10 cellular contexts compared by ENCODE assay signal in the genomic region with DNA sequence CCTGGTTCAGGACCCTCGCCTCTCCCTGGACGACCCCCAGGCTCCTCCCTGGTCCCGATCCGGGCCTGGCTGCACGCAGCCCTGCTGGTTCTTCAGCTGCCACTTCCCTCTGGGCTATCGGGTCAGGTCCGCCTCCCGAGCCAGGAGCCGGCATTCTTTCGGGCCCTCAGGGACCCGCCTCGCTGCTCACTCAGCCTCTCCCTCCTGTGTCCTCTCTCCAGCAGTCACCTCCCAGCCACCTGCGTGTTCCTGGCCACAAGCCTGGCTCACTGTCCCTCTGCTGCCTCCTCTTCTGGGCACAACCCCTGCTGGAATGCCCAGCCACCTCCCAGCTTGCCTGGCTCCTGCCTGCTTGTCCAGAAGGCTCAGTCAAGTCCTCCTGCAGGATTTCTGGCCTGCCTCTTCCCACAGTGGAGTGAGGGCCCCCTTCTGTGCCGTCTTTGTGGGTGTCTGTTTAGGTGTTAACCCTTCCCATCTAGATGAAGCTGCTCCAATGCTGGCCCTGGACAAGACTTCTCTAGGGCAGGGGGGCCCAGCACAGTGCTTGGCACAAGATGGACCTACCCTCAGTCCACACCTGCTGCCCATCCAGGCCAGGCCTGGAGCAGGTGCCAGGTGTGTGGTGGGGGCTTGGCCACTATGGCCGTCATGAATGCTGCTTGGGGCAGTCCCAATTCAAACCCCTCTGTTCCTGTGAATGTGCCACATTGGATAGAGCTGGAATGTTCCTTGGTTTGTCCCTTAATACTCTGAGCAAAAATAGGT. TPM values are rescaled to one million over a fixed set of nuclear protein-coding genes. Genes with fewer than 3 reads are reported as not detected.
DNase-seq lines count a peak whose midpoint lies in the region; ATAC-seq lines count a peak whose summit lies in the region.
"Had no signal": no experiment of that assay in that cellular context is flagged by ENCODE, and none has a peak within 500 bp of the region (broad histone marks: within the 10 kb centered on the region; RNA-seq: fewer than 3 reads in every experiment).

No MANE protein-coding gene starts in this region.

- H3K4me1 Mint-ChIP-seq in activated naive CD8-positive, alpha-beta T cell (ENCODE audit: low read depth), result peaks cover 19% of the 10 kb centered on the region
- peaks cover 12% of the 10 kb centered on the region for H3K4me1 Mint-ChIP-seq in activated naive CD8-positive, alpha-beta T cell treated with anti-CD3 and anti-CD28 coated beads for 36 hours
- H3K4me1 Mint-ChIP-seq in natural killer cell treated with Interleukin-12 subunit alpha and Interleukin-12 subunit beta and Interleukin-15 and Interleukin-18, amount 100 ng/mL, for 72 hours (ENCODE audit: low read depth in 2 of 2), result peaks cover 23% of the 10 kb centered on the region in 2 donors

- no peak for ATAC-seq in natural killer cell treated with Interleukin-12 subunit alpha and Interleukin-12 subunit beta and Interleukin-15 and Interleukin-18, amount 100 ng/mL, for 72 hours
- ATAC-seq in aorta (ENCODE audit: low FRiP score), result no peak

- no peak overlapping the region for H3K4me3 ChIP-seq in esophagus (ENCODE audit: low read depth in 1 of 2, low read length in 2 of 2)
- no peak overlapping the region for H3K4me3 ChIP-seq in aorta (ENCODE audit: low read length in 2 of 2)

- no peaks in the 10 kb centered on the region for H3K27me3 Mint-ChIP-seq in activated naive CD8-positive, alpha-beta T cell
- H3K27me3 Mint-ChIP-seq in activated naive CD8-positive, alpha-beta T cell treated with anti-CD3 and anti-CD28 coated beads for 36 hours, result peaks cover 5% of the 10 kb centered on the region
- peaks cover 15 to 24% of the 10 kb centered on the region in 2 donors for H3K27me3 Mint-ChIP-seq in natural killer cell treated with Interleukin-12 subunit alpha and Interleukin-12 subunit beta and Interleukin-15 and Interleukin-18, amount 100 ng/mL, for 72 hours

- no peak for DNase-seq in activated naive CD8-positive, alpha-beta T cell treated with anti-CD3 and anti-CD28 coated beads for 36 hours
- DNase-seq in natural killer cell treated with Interleukin-12 subunit alpha and Interleukin-12 subunit beta and Interleukin-15 and Interleukin-18, amount 100 ng/mL, for 72 hours (ENCODE audit: low spot score), result no peak
- peak in 1 of 2 donors; percentile 85 for DNase-seq in aorta
- DNase-seq in NCI-H2196 treated with DMSO at 0.1 percent for 48 hours (lab: John Stamatoyannopoulos, UW; ENCODE audit: unreplicated experiment), result no peak
- no peak for DNase-seq in nucleus accumbens (lab: John Stamatoyannopoulos, UW)
- no peak for DNase-seq in GOT3 (lab: John Stamatoyannopoulos, UW)
- DNase-seq: AML-193, T-helper 9 cell had no signal

- intact Hi-C loops in aorta (cut with DNase I), result no loop called here

- 50 to 60% methylated on average over 15 of the region's 15 CpGs for WGBS in esophagus, 2 donors
- WGBS in aorta, 2 donors, result 1 to 6% methylated on average over 15 of the region's 15 CpGs

- H3K4me3 Mint-ChIP-seq in activated naive CD8-positive, alpha-beta T cell, result peak overlapping the region; percentile 63
- no peak overlapping the region for H3K4me3 Mint-ChIP-seq in activated naive CD8-positive, alpha-beta T cell treated with anti-CD3 and anti-CD28 coated beads for 36 hours
- H3K4me3 Mint-ChIP-seq in natural killer cell treated with Interleukin-12 subunit alpha and Interleukin-12 subunit beta and Interleukin-15 and Interleukin-18, amount 100 ng/mL, for 72 hours, result peak overlapping the region; percentile 53

- no peaks in the 10 kb centered on the region for H3K9me3 Mint-ChIP-seq in activated naive CD8-positive, alpha-beta T cell (ENCODE audit: low read depth)
- H3K9me3 Mint-ChIP-seq in activated naive CD8-positive, alpha-beta T cell treated with anti-CD3 and anti-CD28 coated beads for 36 hours, result no peaks in the 10 kb centered on the region
- no peaks in the 10 kb centered on the region for H3K9me3 Mint-ChIP-seq in natural killer cell treated with Interleukin-12 subunit alpha and Interleukin-12 subunit beta and Interleukin-15 and Interleukin-18, amount 100 ng/mL, for 72 hours

- H3K27ac ChIP-seq in esophagus (ENCODE audit: low read depth in 2 of 2, low read length in 1 of 2), result peak overlapping the region; percentile 66 to 70
- H3K27ac ChIP-seq in aorta (ENCODE audit: low read depth in 1 of 2, low read length in 2 of 2), result peak overlapping the region; percentile 51 to 97

- H3K9me3 ChIP-seq in esophagus (ENCODE audit: control insufficient read depth in 2 of 2, insufficient read depth in 1 of 2, low read depth in 1 of 2, low read length in 1 of 2), result no peaks in the 10 kb centered on the region
- H3K9me3 ChIP-seq in aorta (ENCODE audit: control insufficient read depth, low read length), result no peaks in the 10 kb centered on the region

- H3K27ac Mint-ChIP-seq in activated naive CD8-positive, alpha-beta T cell, result no peak overlapping the region
- H3K27ac Mint-ChIP-seq in activated naive CD8-positive, alpha-beta T cell treated with anti-CD3 and anti-CD28 coated beads for 36 hours, result no peak overlapping the region
- no peak overlapping the region for H3K27ac Mint-ChIP-seq in natural killer cell treated with Interleukin-12 subunit alpha and Interleukin-12 subunit beta and Interleukin-15 and Interleukin-18, amount 100 ng/mL, for 72 hours

- H3K4me1 ChIP-seq in esophagus (ENCODE audit: control insufficient read depth in 2 of 2, insufficient read depth in 2 of 2, low read length in 1 of 2) (peaks cover 3 to 20% of the 10 kb centered on the region in 2 donors), aorta (ENCODE audit: control insufficient read depth in 1 of 2, insufficient read depth in 2 of 2, low read length in 2 of 2) (no peaks in the 10 kb centered on the region)

- H3K36me3 Mint-ChIP-seq in activated naive CD8-positive, alpha-beta T cell, result no peaks in the 10 kb centered on the region
- H3K36me3 Mint-ChIP-seq in activated naive CD8-positive, alpha-beta T cell treated with anti-CD3 and anti-CD28 coated beads for 36 hours, result no peaks in the 10 kb centered on the region
- H3K36me3 Mint-ChIP-seq in natural killer cell treated with Interleukin-12 subunit alpha and Interleukin-12 subunit beta and Interleukin-15 and Interleukin-18, amount 100 ng/mL, for 72 hours, result no peaks in the 10 kb centered on the region

- no peaks in the 10 kb centered on the region for H3K36me3 ChIP-seq in esophagus (ENCODE audit: control insufficient read depth in 2 of 2, insufficient read depth in 2 of 2, low read length in 1 of 2)
- H3K36me3 ChIP-seq in aorta (ENCODE audit: control insufficient read depth in 1 of 2, insufficient read depth in 2 of 2, low read length in 1 of 2), result no peaks in the 10 kb centered on the region

- H3K27me3 ChIP-seq in esophagus (ENCODE audit: control insufficient read depth in 1 of 2, insufficient read depth in 2 of 2, low read length in 2 of 2), result no peaks in the 10 kb centered on the region
- no peaks in the 10 kb centered on the region for H3K27me3 ChIP-seq in aorta (ENCODE audit: control insufficient read depth in 1 of 2, insufficient read depth in 2 of 2, low read length in 1 of 2)

RNA-seq across cellular contexts. Expression of a gene that starts 2.2 kb away (rescaled TPM):
- 1 to 10 TPM; 2.1 to 2.2 TPM for total RNA-seq in activated naive CD8-positive, alpha-beta T cell treated with anti-CD3 and anti-CD28 coated beads for 36 hours
- 1 to 10 TPM; 4.6 to 8.2 TPM for polyA plus RNA-seq in esophagus
- total RNA-seq in natural killer cell treated with Interleukin-12 subunit alpha and Interleukin-12 subunit beta and Interleukin-15 and Interleukin-18, amount 100 ng/mL, for 72 hours, result 1 to 10 TPM; 3.1 to 7.4 TPM
- total RNA-seq in aorta, result 10 to 100 TPM; 63.8 to 66.1 TPM
- 10 to 100 TPM; 11.9 to 42.4 TPM for polyA plus RNA-seq in aorta

Comparison
In these comparisons a context has a peak if more than half of its experiments do, and no peak if none do; other contexts are left out.
1. RNA of a gene that starts 2.2 kb away (total RNA-seq): 63.8 to 66.1 TPM in aorta; 3.1 to 7.4 TPM in natural killer cell treated with Interleukin-12 subunit alpha and Interleukin-12 subunit beta and Interleukin-15 and Interleukin-18, amount 100 ng/mL, for 72 hours and 2.1 to 2.2 TPM in activated naive CD8-positive, alpha-beta T cell treated with anti-CD3 and anti-CD28 coated beads for 36 hours; every median in the first group is over 4 times any median in the second.